10 cellular contexts compared by ENCODE assay signal in genomic region chr20:39986231-39986904, GRCh38.
A peak's percentile ranks its signal among the peaks of the same experiment; 100 is the strongest.
DNase-seq lines count a peak whose midpoint lies in the region; ATAC-seq and TF ChIP-seq lines count a peak whose summit lies in the region.
"Had no signal": no experiment of that assay in that cellular context is flagged by ENCODE, and none has a peak within 500 bp of the region (broad histone marks: within the 10 kb centered on the region; RNA-seq: fewer than 3 reads in every experiment).

No MANE protein-coding gene starts in this region.

- peak overlapping the region; percentile 25 to 80 for H3K27ac ChIP-seq in left lung
- H3K27ac ChIP-seq in testis, result peak overlapping the region in 1 of 2 donors; percentile 66
- H3K27ac ChIP-seq: neutrophil had no signal

- no peaks in the 10 kb centered on the region for H3K27me3 Mint-ChIP-seq in activated T-cell treated with anti-CD3 and anti-CD28 coated beads, Interleukin-2, amount 50 U/mL, for 24 hours

- H3K4me3 Mint-ChIP-seq in activated T-cell treated with anti-CD3 and anti-CD28 coated beads, Interleukin-2, amount 50 U/mL, for 24 hours, result no peak overlapping the region

- peaks cover 0 to 4% of the 10 kb centered on the region in 2 donors for H3K4me1 ChIP-seq in left lung
- no peaks in the 10 kb centered on the region for H3K4me1 ChIP-seq in testis

- peaks cover 14% of the 10 kb centered on the region for H3K9me3 Mint-ChIP-seq in activated T-cell treated with anti-CD3 and anti-CD28 coated beads, Interleukin-2, amount 50 U/mL, for 24 hours

- TF ChIP-seq POLR2A in testis (IDR thresholded peaks at IDR 0.05), result no peak

- no peaks in the 10 kb centered on the region for H3K27me3 ChIP-seq in left lung
- no peaks in the 10 kb centered on the region for H3K27me3 ChIP-seq in testis
- H3K27me3 ChIP-seq: neutrophil had no signal

- intact Hi-C loops in left lung (cut with DNase I) (no loop called here), testis (cut with DNase I; ENCODE audit: low total_unique reads) (no loop called here)

- no peak overlapping the region for H3K27ac Mint-ChIP-seq in activated T-cell treated with anti-CD3 and anti-CD28 coated beads, Interleukin-2, amount 50 U/mL, for 24 hours

- 33 to 38% methylated on average over 6 of the region's 6 CpGs for WGBS in testis, 2 donors

- H3K36me3 ChIP-seq in left lung, result no peaks in the 10 kb centered on the region
- H3K36me3 ChIP-seq in testis (ENCODE audit: low read depth, missing control alignments), result no peaks in the 10 kb centered on the region
- H3K36me3 ChIP-seq: neutrophil had no signal

- H3K4me3 ChIP-seq in choroid plexus epithelial cell (ENCODE audit: low read depth, low read length) (no peak overlapping the region), left lung (no peak overlapping the region), testis (no peak overlapping the region)

- DNase-seq in NCI-H1105 treated with DMSO at 0.1 percent for 48 hours (lab: John Stamatoyannopoulos, UW) (peak; percentile 73), choroid plexus epithelial cell (ENCODE audit: low read depth) (peak; percentile 58), left lung (peak; percentile 25 to 39), testis (peak; percentile 64), occipital lobe (lab: John Stamatoyannopoulos, UW) (no peak)
- no peak for DNase-seq in activated T-cell treated with anti-CD3 and anti-CD28 coated beads, Interleukin-2, amount 50 U/mL, for 24 hours
- DNase-seq: activated CD4-positive, alpha-beta T cell treated with anti-CD3 and anti-CD28 coated beads for 4 hours had no signal

- TF ChIP-seq CTCF in choroid plexus epithelial cell (conservative IDR thresholded peaks at IDR 0.05; ENCODE audit: low read depth, low read length) (no peak), left lung (IDR thresholded peaks at IDR 0.05) (no peak), testis (IDR thresholded peaks at IDR 0.05) (no peak)

- H3K4me1 Mint-ChIP-seq in activated T-cell treated with anti-CD3 and anti-CD28 coated beads, Interleukin-2, amount 50 U/mL, for 24 hours (ENCODE audit: low read depth), result no peaks in the 10 kb centered on the region

- ATAC-seq in left lung, result peak; percentile 80
- ATAC-seq in HG03139 (IDR thresholded peaks at IDR 0.05; ENCODE audit: unreplicated experiment), result no peak
- no peak for ATAC-seq in GM19397 (IDR thresholded peaks at IDR 0.05; ENCODE audit: unreplicated experiment)

- no peaks in the 10 kb centered on the region for H3K36me3 Mint-ChIP-seq in activated T-cell treated with anti-CD3 and anti-CD28 coated beads, Interleukin-2, amount 50 U/mL, for 24 hours (ENCODE audit: low read depth)

- H3K9me3 ChIP-seq in left lung, result no peaks in the 10 kb centered on the region
- H3K9me3 ChIP-seq in testis, result no peaks in the 10 kb centered on the region
- H3K9me3 ChIP-seq: neutrophil had no signal

Comparison
In these comparisons a context has a peak if more than half of its experiments do, and no peak if none do; other contexts are left out.
1. DNase-seq: peak in NCI-H1105 treated with DMSO at 0.1 percent for 48 hours (single experiment), choroid plexus epithelial cell (single experiment), left lung (2 of 2) and testis (single experiment); none in activated T-cell treated with anti-CD3 and anti-CD28 coated beads, Interleukin-2, amount 50 U/mL, for 24 hours (single experiment) and occipital lobe (single experiment).